Comparison of ENCODE assay signal across 8 cellular contexts in the genomic region with DNA sequence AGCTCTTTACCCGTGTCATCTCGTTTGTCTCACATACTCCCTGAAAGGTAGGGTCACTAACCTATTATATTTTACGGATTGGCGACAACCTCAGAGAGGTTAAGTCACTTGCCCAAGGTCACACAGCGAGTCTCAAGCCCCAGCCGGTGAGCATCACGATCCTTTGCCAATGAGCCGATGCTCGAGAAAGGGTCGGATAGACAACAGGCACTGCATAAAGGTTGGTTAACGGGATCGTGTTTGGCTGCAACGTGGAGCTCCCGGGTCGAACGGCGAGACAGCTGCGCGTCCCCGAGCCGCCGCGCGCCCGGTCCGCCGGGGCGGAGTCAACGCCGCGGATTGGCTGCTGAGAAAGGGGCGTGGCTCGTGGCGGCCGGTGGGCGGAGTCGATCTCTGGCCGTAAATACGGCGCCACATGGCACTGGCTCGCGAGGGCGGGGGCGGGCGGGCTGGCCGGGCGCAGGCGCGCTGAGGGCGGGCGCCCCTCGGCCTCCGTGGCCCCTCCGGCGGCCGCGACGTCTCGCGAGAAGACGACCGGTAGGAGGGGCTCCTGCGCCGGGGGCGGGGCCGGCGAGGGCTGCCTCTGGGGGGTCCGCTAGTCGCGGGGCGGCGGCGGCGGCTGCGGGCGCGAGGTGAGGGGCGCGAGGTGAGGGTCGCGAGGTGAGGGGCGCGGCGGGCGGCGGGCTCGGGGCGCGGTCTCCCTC. TPM values are rescaled to one million over a fixed set of nuclear protein-coding genes. Genes with fewer than 3 reads are reported as not detected.
DNase-seq lines count a peak whose midpoint lies in the region; ATAC-seq and TF ChIP-seq lines count a peak whose summit lies in the region.

Gene CHST12, plus strand, starts transcription at position 598 of the 704 bp plus-strand sequence. CDS start 29,029 bp downstream, outside the sequence.

- H3K27me3 Mint-ChIP-seq in activated CD4-positive, alpha-beta T cell treated with anti-CD3 and anti-CD28 coated beads, Interleukin-2, amount 10 ng/mL, durations not matched to agents 7 days and 5 days = no peaks in the 10 kb centered on the region

- DNase-seq in AG09309 (ENCODE audit: low read depth) = peak; percentile 62
- DNase-seq in NCI-H526 (lab: John Stamatoyannopoulos, UW) = peak; percentile 52 to 96
- DNase-seq in activated CD4-positive, alpha-beta T cell treated with anti-CD3 and anti-CD28 coated beads, Interleukin-2, amount 10 ng/mL, durations not matched to agents 7 days and 5 days = peak; percentile 95
- peak; percentile 92 for DNase-seq in coronary artery (ENCODE audit: low spot score)
- DNase-seq in stimulated activated CD4-positive, alpha-beta T cell treated with anti-CD3 and anti-CD28 coated beads, Interleukin-1b, Interleukin-23, amount 100 ng/mL, for 1 hour (ENCODE audit: low read depth in 2 of 2) = peak; percentile 81 to 89

- CTCF ChIA-PET in activated CD4-positive, alpha-beta T cell treated with anti-CD3 and anti-CD28 coated beads, Interleukin-2, amount 10 ng/mL, durations not matched to agents 7 days and 5 days (lab: Charles Lee) = interaction anchor here (0.7 to 1.1 kb wide), 3 partner anchors 9 to 29 kb away, joined by 3 to 4 read pairs (median 3); no protein-coding TSS in a partner anchor

- no peak for TF ChIP-seq CTCF in AG09309 (IDR thresholded peaks at IDR 0.05; ENCODE audit: control insufficient read depth, insufficient read depth, low read depth, low read length, missing control alignments)
- TF ChIP-seq CTCF in coronary artery (IDR thresholded peaks at IDR 0.05) = no peak

- H3K4me1 Mint-ChIP-seq in activated CD4-positive, alpha-beta T cell treated with anti-CD3 and anti-CD28 coated beads, Interleukin-2, amount 10 ng/mL, durations not matched to agents 7 days and 5 days = peaks cover 55% of the 10 kb centered on the region

- peak within 1 kb of the TSS; percentile 96 for H3K27ac Mint-ChIP-seq in activated CD4-positive, alpha-beta T cell treated with anti-CD3 and anti-CD28 coated beads, Interleukin-2, amount 10 ng/mL, durations not matched to agents 7 days and 5 days

- H3K4me3 Mint-ChIP-seq in activated CD4-positive, alpha-beta T cell treated with anti-CD3 and anti-CD28 coated beads, Interleukin-2, amount 10 ng/mL, durations not matched to agents 7 days and 5 days = peak within 1 kb of the TSS; percentile 80

- peak; percentile 39 for ATAC-seq in HG03442 (IDR thresholded peaks at IDR 0.05; ENCODE audit: unreplicated experiment)

- peak within 1 kb of the TSS; percentile 83 for H3K4me3 ChIP-seq in AG09309 (ENCODE audit: control insufficient read depth, low read depth, low read length)
- H3K4me3 ChIP-seq in coronary artery = peak within 1 kb of the TSS; percentile 76

- TF ChIP-seq POLR2A in GM19099 (IDR thresholded peaks at IDR 0.05; ENCODE audit: extremely low read depth, insufficient read length, low read depth) = peak; percentile 67

- no peaks in the 10 kb centered on the region for H3K27me3 ChIP-seq in layer of hippocampus (ENCODE audit: control insufficient read depth, insufficient read depth, low read length)

- peak within 1 kb of the TSS; percentile 41 to 78 for H3K27ac ChIP-seq in coronary artery
- H3K27ac ChIP-seq in layer of hippocampus (ENCODE audit: low read depth, low read length) = peak within 1 kb of the TSS; percentile 68

- POLR2A ChIA-PET in activated CD4-positive, alpha-beta T cell treated with anti-CD3 and anti-CD28 coated beads, Interleukin-2, amount 10 ng/mL, durations not matched to agents 7 days and 5 days (lab: Charles Lee) = no interaction called here

- H3K36me3 Mint-ChIP-seq in activated CD4-positive, alpha-beta T cell treated with anti-CD3 and anti-CD28 coated beads, Interleukin-2, amount 10 ng/mL, durations not matched to agents 7 days and 5 days (ENCODE audit: low read depth) = peaks cover 23% of the 10 kb centered on the region

- no peaks in the 10 kb centered on the region for H3K9me3 Mint-ChIP-seq in activated CD4-positive, alpha-beta T cell treated with anti-CD3 and anti-CD28 coated beads, Interleukin-2, amount 10 ng/mL, durations not matched to agents 7 days and 5 days

RNA-seq across cellular contexts. Expression of gene CHST12, which starts in this region (rescaled TPM):
- total RNA-seq in activated CD4-positive, alpha-beta T cell treated with anti-CD3 and anti-CD28 coated beads, Interleukin-2, amount 10 ng/mL, durations not matched to agents 7 days and 5 days = 10 to 100 TPM; 40.7 to 44.8 TPM

Comparison
In these comparisons a context has a peak if more than half of its experiments do, and no peak if none do; other contexts are left out.
1. Peak in every context shown above with its lines: DNase-seq, ATAC-seq, H3K4me3 ChIP-seq and H3K27ac ChIP-seq.